Comparison of ENCODE assay signal across 8 cellular contexts in the genomic region with DNA sequence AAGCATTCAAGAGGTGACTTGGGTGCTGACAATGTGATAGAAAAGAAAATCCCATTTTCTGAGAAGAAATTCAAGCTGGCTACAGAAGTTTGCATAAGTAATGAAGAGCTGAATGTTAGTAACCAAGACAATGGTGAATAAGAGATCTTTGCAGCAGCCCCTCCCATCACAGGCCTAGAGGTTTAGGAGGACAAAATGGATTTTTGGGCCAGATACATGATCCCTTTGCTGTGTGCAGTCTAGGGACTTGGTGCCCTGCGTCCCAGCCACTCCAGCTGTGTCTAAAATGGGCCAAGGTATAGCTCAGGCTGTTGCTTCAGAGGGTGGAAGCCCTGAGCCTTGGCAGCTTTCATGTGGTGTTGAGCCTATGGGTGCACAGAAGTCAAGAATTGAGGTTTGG.
"Had no signal": no experiment of that assay in that cellular context is flagged by ENCODE, and none has a peak within 500 bp of the region (broad histone marks: within the 10 kb centered on the region; RNA-seq: fewer than 3 reads in every experiment).

No MANE protein-coding gene starts in this region.

- H3K4me3 ChIP-seq: GM12878 had no signal

- DNase-seq: GDM1, GF-D8 had no signal

- FAIRE-seq: G401.6, GM12878, GM12891, GM12892, GM18507, GM19239 had no signal

- ATAC-seq: GM12878 had no signal
